Comparison of ENCODE assay signal across 13 cellular contexts in genomic region chr15:58608129-58608590, GRCh38.
DNase-seq lines count a peak whose midpoint lies in the region; ATAC-seq and TF ChIP-seq lines count a peak whose summit lies in the region.
"Had no signal": no experiment of that assay in that cellular context is flagged by ENCODE, and none has a peak within 500 bp of the region (broad histone marks: within the 10 kb centered on the region; RNA-seq: fewer than 3 reads in every experiment).

No MANE protein-coding gene starts in this region.

- H3K79me2 ChIP-seq in Loucy (ENCODE audit: insufficient read depth, low read length): peaks cover 38% of the 10 kb centered on the region
- H3K79me2 ChIP-seq in osteoblast (ENCODE audit: insufficient read depth, low read length): peaks cover 10% of the 10 kb centered on the region

- H3K4me1 Mint-ChIP-seq in CD8-positive, alpha-beta T cell (ENCODE audit: low read depth): peaks cover 20% of the 10 kb centered on the region

- H3K4me2 ChIP-seq in Loucy (ENCODE audit: low read depth, low read length, poor library complexity, severe bottlenecking) (peak overlapping the region; percentile 51), osteoblast (ENCODE audit: insufficient read depth, low read length) (peak overlapping the region; percentile 22)

- peak overlapping the region; percentile 5 for H3K4me3 Mint-ChIP-seq in CD8-positive, alpha-beta T cell
- H3K4me3 Mint-ChIP-seq: WTC11 had no signal

- no peaks in the 10 kb centered on the region for H3K27me3 ChIP-seq in CD8-positive, alpha-beta T cell (ENCODE audit: insufficient read depth, low read length)
- H3K27me3 ChIP-seq in Loucy (ENCODE audit: insufficient read depth, low read length, poor library complexity, severe bottlenecking) (no peaks in the 10 kb centered on the region), osteoblast (ENCODE audit: insufficient read depth, low read length) (no peaks in the 10 kb centered on the region), dorsolateral prefrontal cortex (no peaks in the 10 kb centered on the region)
- H3K27me3 ChIP-seq: esophagus muscularis mucosa, sigmoid colon had no signal

- H3K9ac ChIP-seq in Loucy (ENCODE audit: low read depth, low read length, poor library complexity, severe bottlenecking): no peak overlapping the region

- no peaks in the 10 kb centered on the region for H3K9me3 Mint-ChIP-seq in CD8-positive, alpha-beta T cell
- H3K9me3 Mint-ChIP-seq: WTC11 had no signal

- H3K36me3 Mint-ChIP-seq in CD8-positive, alpha-beta T cell: peaks cover 81% of the 10 kb centered on the region

- no peak for TF ChIP-seq CTCF in CD8-positive, alpha-beta T cell (IDR thresholded peaks at IDR 0.05)
- TF ChIP-seq CTCF in Loucy (conservative IDR thresholded peaks at IDR 0.05; ENCODE audit: low read length) (no peak), cardiac fibroblast (IDR thresholded peaks at IDR 0.05; ENCODE audit: low read depth, low read length) (no peak), osteoblast (IDR thresholded peaks at IDR 0.05; ENCODE audit: extremely low read depth, low read depth, low read length) (no peak), dorsolateral prefrontal cortex (IDR thresholded peaks at IDR 0.05 in 54 of 56, conservative IDR thresholded peaks at IDR 0.05 in 2 of 56; ENCODE audit: low read depth in 1 of 56, partially characterized antibody in 56 of 56) (no peak)

- peaks cover 3% of the 10 kb centered on the region; the same call in 1 of the 2 replicates for H3F3A ChIP-seq in Loucy (ENCODE audit: low read depth)

- no peak overlapping the region for H3K4me3 ChIP-seq in CD8-positive, alpha-beta T cell (ENCODE audit: low read depth, low read length)
- H3K4me3 ChIP-seq in Loucy (ENCODE audit: low read length, poor library complexity, severe bottlenecking) (peak overlapping the region; percentile 2), cardiac fibroblast (replicated peaks in 1 of 2; ENCODE audit: low read depth in 2 of 2, low read length in 2 of 2) (no peak overlapping the region), osteoblast (ENCODE audit: insufficient read depth, low read length) (no peak overlapping the region), dorsolateral prefrontal cortex (no peak overlapping the region)
- H3K4me3 ChIP-seq: esophagus muscularis mucosa, sigmoid colon had no signal

- H2AFZ ChIP-seq in Loucy (ENCODE audit: low read length) (no peak overlapping the region), osteoblast (ENCODE audit: low read length) (no peak overlapping the region)

- H3K27ac Mint-ChIP-seq in CD8-positive, alpha-beta T cell: peak overlapping the region; percentile 86
- H3K27ac Mint-ChIP-seq: WTC11 had no signal

- DNase-seq in CD8-positive, alpha-beta T cell: no peak
- DNase-seq in cardiac fibroblast (ENCODE audit: low read depth in 2 of 2) (peak; percentile 68 to 83), osteoblast (ENCODE audit: insufficient read length, low spot score, missing footprints) (no peak), kidney tubule cell (ENCODE audit: low spot score) (no peak), dorsolateral prefrontal cortex (no peak)
- DNase-seq in activated effector memory CD4-positive, alpha-beta T cell treated with Interleukin-2 at 50 U/mL for 16 hours: no peak
- DNase-seq: cerebellar nuclear complex, NCI-H1105 treated with DMSO at 0.1 percent for 48 hours, Right ventricle myocardium superior, sigmoid colon had no signal

- H3K9me2 ChIP-seq in Loucy (replicated peaks; ENCODE audit: low read depth, low read length): no peaks in the 10 kb centered on the region

- no peaks in the 10 kb centered on the region for H3K4me1 ChIP-seq in CD8-positive, alpha-beta T cell (ENCODE audit: insufficient read depth, low read length)
- peaks cover 43% of the 10 kb centered on the region for H3K4me1 ChIP-seq in Loucy (ENCODE audit: insufficient read depth, low read length, poor library complexity, severe bottlenecking)
- peaks cover 7% of the 10 kb centered on the region for H3K4me1 ChIP-seq in osteoblast (ENCODE audit: insufficient read depth, low read length)
- H3K4me1 ChIP-seq: esophagus muscularis mucosa, sigmoid colon had no signal

- peak; percentile 55 for ATAC-seq in CD8-positive, alpha-beta T cell
- ATAC-seq: WTC11 had no signal

- peaks cover 15% of the 10 kb centered on the region for H3K36me3 ChIP-seq in CD8-positive, alpha-beta T cell (ENCODE audit: insufficient read depth, low read length)
- H3K36me3 ChIP-seq in Loucy (ENCODE audit: insufficient read depth, low read length) (peaks cover 70% of the 10 kb centered on the region), osteoblast (ENCODE audit: insufficient read depth, low read length) (no peaks in the 10 kb centered on the region)

- intact Hi-C loops in CD8-positive, alpha-beta T cell (cut with DNase I, micrococcal nuclease): loop anchor here in 1 of 2 experiments (5.0 kb wide), 1 partner anchor 34 kb away; no protein-coding TSS in a partner anchor
- intact Hi-C loops in dorsolateral prefrontal cortex (cut with DNase I): no loop called here

- no peaks in the 10 kb centered on the region for H3K9me3 ChIP-seq in CD8-positive, alpha-beta T cell (ENCODE audit: low read length)
- H3K9me3 ChIP-seq in Loucy (ENCODE audit: insufficient read depth, low read depth, low read length) (no peaks in the 10 kb centered on the region), osteoblast (ENCODE audit: low read depth, low read length) (no peaks in the 10 kb centered on the region)
- H3K9me3 ChIP-seq: esophagus muscularis mucosa, sigmoid colon had no signal

- POLR2A ChIA-PET in CD8-positive, alpha-beta T cell (lab: Charles Lee): no interaction called here

- H4K20me1 ChIP-seq in Loucy (ENCODE audit: insufficient read depth, low read length, poor library complexity, severe bottlenecking) (no peaks in the 10 kb centered on the region), osteoblast (ENCODE audit: insufficient read depth, low read length) (no peaks in the 10 kb centered on the region)

- peak overlapping the region; percentile 9 for H3K27ac ChIP-seq in CD8-positive, alpha-beta T cell (ENCODE audit: low read depth, low read length)
- H3K27ac ChIP-seq in osteoblast (ENCODE audit: low read depth, low read length) (no peak overlapping the region), dorsolateral prefrontal cortex (peak overlapping the region in 5 of 59 donors; percentile 1 to 39 (median 13))
- H3K27ac ChIP-seq: esophagus muscularis mucosa, sigmoid colon had no signal

- CTCF ChIA-PET in CD8-positive, alpha-beta T cell (lab: Charles Lee): no interaction called here

- no peaks in the 10 kb centered on the region for H3K27me3 Mint-ChIP-seq in CD8-positive, alpha-beta T cell (ENCODE audit: low read depth)

Comparison
In these comparisons a context has a peak if more than half of its experiments do, and no peak if none do; other contexts are left out.
1. DNase-seq: peak in cardiac fibroblast (2 of 2); none in CD8-positive, alpha-beta T cell (0 of 7), osteoblast (single experiment), kidney tubule cell (single experiment), activated effector memory CD4-positive, alpha-beta T cell treated with Interleukin-2 at 50 U/mL for 16 hours (single experiment) and dorsolateral prefrontal cortex (0 of 10).